Comparison of ENCODE assay signal across 10 cellular contexts in the genomic region with DNA sequence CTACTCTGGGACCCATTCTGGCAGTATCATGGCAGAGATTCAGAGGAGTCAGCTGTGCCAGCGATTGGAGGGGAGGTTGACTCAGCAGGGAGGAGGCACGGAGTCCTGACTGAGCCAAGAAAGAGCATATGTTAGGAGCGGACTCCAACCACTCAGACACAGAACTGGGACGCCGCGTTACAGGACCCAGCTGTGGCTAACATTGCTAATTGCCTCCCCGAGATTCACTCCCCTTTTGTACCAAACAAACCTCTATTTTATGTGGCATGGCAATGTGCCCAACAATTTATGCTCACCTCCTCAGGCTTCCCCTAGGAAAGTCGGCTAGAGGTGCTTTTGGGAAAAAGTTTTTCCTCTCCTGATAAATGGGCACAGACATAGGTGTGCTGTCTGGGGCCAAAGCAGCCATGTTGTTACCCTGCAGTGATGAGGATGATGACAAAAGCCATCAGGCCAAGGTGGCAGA. TPM values are rescaled to one million over a fixed set of nuclear protein-coding genes. Genes with fewer than 3 reads are reported as not detected.
DNase-seq lines count a peak whose midpoint lies in the region; ATAC-seq and TF ChIP-seq lines count a peak whose summit lies in the region.
"Had no signal": no experiment of that assay in that cellular context is flagged by ENCODE, and none has a peak within 500 bp of the region (broad histone marks: within the 10 kb centered on the region; RNA-seq: fewer than 3 reads in every experiment).

No MANE protein-coding gene starts in this region.

- H3K27me3 ChIP-seq in CD8-positive, alpha-beta memory T cell (ENCODE audit: insufficient read depth, low read length, poor library complexity, severe bottlenecking): no peaks in the 10 kb centered on the region
- H3K27me3 ChIP-seq: BLaER1 had no signal

- no peak overlapping the region for H3K4me3 Mint-ChIP-seq in mesothelial cell of epicardium
- no peak overlapping the region for H3K4me3 Mint-ChIP-seq in WTC11
- H3K4me3 Mint-ChIP-seq in CD8-positive, alpha-beta memory T cell: no peak overlapping the region

- H3K4me1 ChIP-seq in CD8-positive, alpha-beta memory T cell (ENCODE audit: insufficient read depth, low read length): no peaks in the 10 kb centered on the region
- H3K4me1 ChIP-seq: BLaER1 had no signal

- no peak for ATAC-seq in GM18870 (IDR thresholded peaks at IDR 0.05; ENCODE audit: unreplicated experiment)
- no peak for ATAC-seq in HG02610 (IDR thresholded peaks at IDR 0.05; ENCODE audit: unreplicated experiment)
- no peak for ATAC-seq in WTC11

- H3K4me3 ChIP-seq in CD8-positive, alpha-beta memory T cell (ENCODE audit: low read length): no peak overlapping the region
- H3K4me3 ChIP-seq: BLaER1 had no signal

- no peak overlapping the region for H3K27ac ChIP-seq in CD8-positive, alpha-beta memory T cell (ENCODE audit: low read depth, low read length)
- H3K27ac ChIP-seq: BLaER1 had no signal

- DNase-seq in A172 (ENCODE audit: low spot score) (peak; percentile 76), NCI-H1694 treated with DMSO at 0.1 percent for 48 hours (lab: John Stamatoyannopoulos, UW) (peak; percentile 96), cerebellum (ENCODE audit: low spot score) (peak; percentile 87), mesothelial cell of epicardium (ENCODE audit: low spot score in 2 of 2, unreplicated experiment in 2 of 2) (no peak), WTC11 (ENCODE audit: low spot score) (no peak)
- DNase-seq in CD8-positive, alpha-beta memory T cell: no peak
- DNase-seq: NCI-H510A had no signal

- H3K36me3 Mint-ChIP-seq in mesothelial cell of epicardium (no peaks in the 10 kb centered on the region), WTC11 (no peaks in the 10 kb centered on the region)
- no peaks in the 10 kb centered on the region for H3K36me3 Mint-ChIP-seq in CD8-positive, alpha-beta memory T cell

- no peaks in the 10 kb centered on the region for H3K36me3 ChIP-seq in CD8-positive, alpha-beta memory T cell (ENCODE audit: insufficient read depth, low read length)
- H3K36me3 ChIP-seq: BLaER1 had no signal

- H3K27me3 Mint-ChIP-seq in mesothelial cell of epicardium (ENCODE audit: low read depth): no peaks in the 10 kb centered on the region
- no peaks in the 10 kb centered on the region for H3K27me3 Mint-ChIP-seq in WTC11 (ENCODE audit: low read depth)
- H3K27me3 Mint-ChIP-seq in CD8-positive, alpha-beta memory T cell: no peaks in the 10 kb centered on the region

- POLR2A ChIA-PET in WTC11 (lab: Charles Lee): interaction anchor here (0.6 kb wide), 1 partner anchor 24 kb away, joined by 4 read pairs; no protein-coding TSS in a partner anchor
- POLR2A ChIA-PET in CD8-positive, alpha-beta memory T cell (lab: Charles Lee): no interaction called here

- peak overlapping the region; percentile 34 for H3K27ac Mint-ChIP-seq in mesothelial cell of epicardium
- no peak overlapping the region for H3K27ac Mint-ChIP-seq in WTC11
- H3K27ac Mint-ChIP-seq in CD8-positive, alpha-beta memory T cell: no peak overlapping the region

- H3K9me3 Mint-ChIP-seq in mesothelial cell of epicardium (no peaks in the 10 kb centered on the region), WTC11 (no peaks in the 10 kb centered on the region)
- no peaks in the 10 kb centered on the region for H3K9me3 Mint-ChIP-seq in CD8-positive, alpha-beta memory T cell

- no peaks in the 10 kb centered on the region for H3K9me3 ChIP-seq in CD8-positive, alpha-beta memory T cell (ENCODE audit: low read length)
- H3K9me3 ChIP-seq: BLaER1 had no signal

- CTCF ChIA-PET in WTC11 (lab: Charles Lee): no interaction called here
- CTCF ChIA-PET in CD8-positive, alpha-beta memory T cell (lab: Charles Lee): no interaction called here

- TF ChIP-seq CTCF in mesothelial cell of epicardium (IDR thresholded peaks at IDR 0.05; ENCODE audit: unreplicated experiment) (no peak), WTC11 (IDR thresholded peaks at IDR 0.05) (no peak)

- no peaks in the 10 kb centered on the region for H3K4me1 Mint-ChIP-seq in mesothelial cell of epicardium
- H3K4me1 Mint-ChIP-seq in WTC11: no peaks in the 10 kb centered on the region
- no peaks in the 10 kb centered on the region for H3K4me1 Mint-ChIP-seq in CD8-positive, alpha-beta memory T cell

TF ChIP-seq in WTC11, 78 proteins besides CTCF, POLR2A, EP300 and RAD21:
- TF ChIP-seq JAZF1 (CRISPR knock-in tag; IDR thresholded peaks at IDR 0.05) (no peak), GTF2I (CRISPR knock-in tag; conservative IDR thresholded peaks at IDR 0.05) (no peak), ESRRA (CRISPR knock-in tag; IDR thresholded peaks at IDR 0.05; ENCODE audit: borderline replicate concordance) (no peak), ELF4 (CRISPR knock-in tag; IDR thresholded peaks at IDR 0.05; ENCODE audit: low read depth) (no peak), ZNF263 (CRISPR knock-in tag; IDR thresholded peaks at IDR 0.05; ENCODE audit: low read depth) (no peak), NR1H2 (CRISPR knock-in tag; IDR thresholded peaks at IDR 0.05) (no peak), NR3C1 (CRISPR knock-in tag; conservative IDR thresholded peaks at IDR 0.05; ENCODE audit: low read depth) (no peak), ZBTB21 (CRISPR knock-in tag; IDR thresholded peaks at IDR 0.05; ENCODE audit: borderline replicate concordance) (no peak), PRRX2 (CRISPR knock-in tag; IDR thresholded peaks at IDR 0.05) (no peak), NFE2L1 (CRISPR knock-in tag; IDR thresholded peaks at IDR 0.05) (no peak), SOX15 (CRISPR knock-in tag; IDR thresholded peaks at IDR 0.05) (no peak)
- TF ChIP-seq, protein P1, sequence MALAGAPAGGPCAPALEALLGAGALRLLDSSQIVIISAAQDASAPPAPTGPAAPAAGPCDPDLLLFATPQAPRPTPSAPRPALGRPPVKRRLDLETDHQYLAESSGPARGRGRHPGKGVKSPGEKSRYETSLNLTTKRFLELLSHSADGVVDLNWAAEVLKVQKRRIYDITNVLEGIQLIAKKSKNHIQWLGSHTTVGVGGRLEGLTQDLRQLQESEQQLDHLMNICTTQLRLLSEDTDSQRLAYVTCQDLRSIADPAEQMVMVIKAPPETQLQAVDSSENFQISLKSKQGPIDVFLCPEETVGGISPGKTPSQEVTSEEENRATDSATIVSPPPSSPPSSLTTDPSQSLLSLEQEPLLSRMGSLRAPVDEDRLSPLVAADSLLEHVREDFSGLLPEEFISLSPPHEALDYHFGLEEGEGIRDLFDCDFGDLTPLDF (CRISPR knock-in tag; IDR thresholded peaks at IDR 0.05): no peak
- TF ChIP-seq, protein P2, sequence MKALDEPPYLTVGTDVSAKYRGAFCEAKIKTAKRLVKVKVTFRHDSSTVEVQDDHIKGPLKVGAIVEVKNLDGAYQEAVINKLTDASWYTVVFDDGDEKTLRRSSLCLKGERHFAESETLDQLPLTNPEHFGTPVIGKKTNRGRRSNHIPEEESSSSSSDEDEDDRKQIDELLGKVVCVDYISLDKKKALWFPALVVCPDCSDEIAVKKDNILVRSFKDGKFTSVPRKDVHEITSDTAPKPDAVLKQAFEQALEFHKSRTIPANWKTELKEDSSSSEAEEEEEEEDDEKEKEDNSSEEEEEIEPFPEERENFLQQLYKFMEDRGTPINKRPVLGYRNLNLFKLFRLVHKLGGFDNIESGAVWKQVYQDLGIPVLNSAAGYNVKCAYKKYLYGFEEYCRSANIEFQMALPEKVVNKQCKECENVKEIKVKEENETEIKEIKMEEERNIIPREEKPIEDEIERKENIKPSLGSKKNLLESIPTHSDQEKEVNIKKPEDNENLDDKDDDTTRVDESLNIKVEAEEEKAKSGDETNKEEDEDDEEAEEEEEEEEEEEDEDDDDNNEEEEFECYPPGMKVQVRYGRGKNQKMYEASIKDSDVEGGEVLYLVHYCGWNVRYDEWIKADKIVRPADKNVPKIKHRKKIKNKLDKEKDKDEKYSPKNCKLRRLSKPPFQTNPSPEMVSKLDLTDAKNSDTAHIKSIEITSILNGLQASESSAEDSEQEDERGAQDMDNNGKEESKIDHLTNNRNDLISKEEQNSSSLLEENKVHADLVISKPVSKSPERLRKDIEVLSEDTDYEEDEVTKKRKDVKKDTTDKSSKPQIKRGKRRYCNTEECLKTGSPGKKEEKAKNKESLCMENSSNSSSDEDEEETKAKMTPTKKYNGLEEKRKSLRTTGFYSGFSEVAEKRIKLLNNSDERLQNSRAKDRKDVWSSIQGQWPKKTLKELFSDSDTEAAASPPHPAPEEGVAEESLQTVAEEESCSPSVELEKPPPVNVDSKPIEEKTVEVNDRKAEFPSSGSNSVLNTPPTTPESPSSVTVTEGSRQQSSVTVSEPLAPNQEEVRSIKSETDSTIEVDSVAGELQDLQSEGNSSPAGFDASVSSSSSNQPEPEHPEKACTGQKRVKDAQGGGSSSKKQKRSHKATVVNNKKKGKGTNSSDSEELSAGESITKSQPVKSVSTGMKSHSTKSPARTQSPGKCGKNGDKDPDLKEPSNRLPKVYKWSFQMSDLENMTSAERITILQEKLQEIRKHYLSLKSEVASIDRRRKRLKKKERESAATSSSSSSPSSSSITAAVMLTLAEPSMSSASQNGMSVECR (CRISPR knock-in tag; IDR thresholded peaks at IDR 0.05; ENCODE audit: borderline replicate concordance): no peak

RNA-seq across cellular contexts. Expression of a gene that starts 15.2 kb away (rescaled TPM):
- 52.0 and 58.5 TPM in 2 replicates for total RNA-seq in A172 (2014; rRNA removed; shearing (Covaris generic))
- 76.9 TPM for total RNA-seq in cerebellum
- total RNA-seq in mesothelial cell of epicardium: 58.9 to 65.2 TPM (median 61.9 TPM) in 3 replicates
- 21.3 to 24.9 TPM (median 21.5 TPM) in 3 replicates for total RNA-seq in WTC11 (2021)
- total RNA-seq in CD8-positive, alpha-beta memory T cell: 10 to 100 TPM; 43.9 to 48.2 TPM
- 27.3 TPM for polyA plus RNA-seq in CD8-positive, alpha-beta memory T cell

Comparison
In these comparisons a context has a peak if more than half of its experiments do, and no peak if none do; other contexts are left out.
1. DNase-seq: peak in A172 (single experiment), NCI-H1694 treated with DMSO at 0.1 percent for 48 hours (single experiment) and cerebellum (single experiment); none in mesothelial cell of epicardium (0 of 2), WTC11 (single experiment) and CD8-positive, alpha-beta memory T cell (0 of 5).